Comparison of ENCODE assay signal across 1 cellular context in the genomic region with DNA sequence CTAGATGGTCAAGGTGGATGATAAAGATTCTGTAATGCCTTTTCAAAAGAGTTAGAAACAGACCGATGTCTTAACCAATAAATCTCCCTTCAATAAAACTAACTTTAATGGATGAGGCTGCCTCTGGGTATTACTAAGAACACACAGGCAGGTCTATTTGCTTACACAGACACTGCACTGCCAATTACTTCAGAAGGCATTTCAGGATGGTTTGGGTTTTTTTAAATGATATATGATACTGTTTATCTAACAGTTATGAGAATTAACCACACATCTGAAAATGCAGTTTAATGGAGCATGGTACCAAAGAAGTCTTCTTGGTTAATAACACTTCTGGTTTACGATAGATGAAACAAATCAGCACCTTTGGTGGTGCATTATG.
TF ChIP-seq lines count a peak whose summit lies in the region.

No MANE protein-coding gene starts in this region.

TF ChIP-seq in SK-N-SH, 30 proteins besides CTCF, POLR2A, EP300 and RAD21 (continued from another document):
- no peak for TF ChIP-seq GABPA (IDR thresholded peaks at IDR 0.05; ENCODE audit: low read depth)
- TF ChIP-seq ELF1 (IDR thresholded peaks at IDR 0.05): no peak
- TF ChIP-seq GATA2 (CRISPR knock-in tag; IDR thresholded peaks at IDR 0.05): peak; percentile 60
- TF ChIP-seq RFX5 (IDR thresholded peaks at IDR 0.05; ENCODE audit: low read length): no peak
- no peak for TF ChIP-seq MEF2A (IDR thresholded peaks at IDR 0.05; ENCODE audit: borderline replicate concordance, low read depth)
- TF ChIP-seq REST (IDR thresholded peaks at IDR 0.05; ENCODE audit: low read depth, low read length): no peak
